24 cellular contexts compared by ENCODE assay signal in genomic region chr11:109667719-109668118, GRCh38.
A peak's percentile ranks its signal among the peaks of the same experiment; 100 is the strongest.
DNase-seq lines count a peak whose midpoint lies in the region; FAIRE-seq and TF ChIP-seq lines count a peak whose summit lies in the region.
"Had no signal": no experiment of that assay in that cellular context is flagged by ENCODE, and none has a peak within 500 bp of the region (broad histone marks: within the 10 kb centered on the region; RNA-seq: fewer than 3 reads in every experiment).

No MANE protein-coding gene starts in this region.

- no peaks in the 10 kb centered on the region for H3K4me1 Mint-ChIP-seq in neural crest cell
- H3K4me1 Mint-ChIP-seq: CD14-positive monocyte; CD4-positive, alpha-beta memory T cell; CD4-positive, CD25-positive, alpha-beta regulatory T cell; CD8-positive, alpha-beta memory T cell had no signal

- FAIRE-seq in bronchial epithelial cell (lab: Jason Lieb, UNC): no peak
- FAIRE-seq: A204.1, GM12891 had no signal

- peak overlapping the region; percentile 69 for H3K27ac Mint-ChIP-seq in neural crest cell (ENCODE audit: unreplicated experiment)
- H3K27ac Mint-ChIP-seq: CD14-positive monocyte; CD4-positive, alpha-beta memory T cell; CD4-positive, CD25-positive, alpha-beta regulatory T cell; CD8-positive, alpha-beta memory T cell had no signal

- peaks cover 9% of the 10 kb centered on the region for H3K9me3 Mint-ChIP-seq in neural crest cell

- H3K27me3 ChIP-seq in bronchial epithelial cell (ENCODE audit: control insufficient read depth, insufficient read depth, low read length): no peaks in the 10 kb centered on the region
- H3K27me3 ChIP-seq: BE2C, BLaER1 had no signal

- TF ChIP-seq CTCF in bronchial epithelial cell (IDR thresholded peaks at IDR 0.05; ENCODE audit: insufficient read depth, low read length, severe bottlenecking) (no peak), epithelial cell of esophagus (IDR thresholded peaks at IDR 0.05; ENCODE audit: insufficient read depth, low read depth, low read length, missing control alignments) (no peak), neural crest cell (conservative IDR thresholded peaks at IDR 0.05) (no peak)

- no peaks in the 10 kb centered on the region for H3K36me3 ChIP-seq in bronchial epithelial cell (ENCODE audit: control insufficient read depth, insufficient read depth, low read length)
- H3K36me3 ChIP-seq: BE2C, BLaER1 had no signal

- peaks cover 12% of the 10 kb centered on the region for H3K27me3 Mint-ChIP-seq in neural crest cell (ENCODE audit: low read depth)
- H3K27me3 Mint-ChIP-seq: CD4-positive, alpha-beta memory T cell; CD4-positive, CD25-positive, alpha-beta regulatory T cell had no signal

- no peaks in the 10 kb centered on the region for H3K36me3 Mint-ChIP-seq in neural crest cell (ENCODE audit: low read depth)
- H3K36me3 Mint-ChIP-seq: CD14-positive monocyte; CD4-positive, alpha-beta memory T cell; CD4-positive, CD25-positive, alpha-beta regulatory T cell; CD8-positive, alpha-beta memory T cell had no signal

- no peak overlapping the region for H3K4me3 ChIP-seq in bronchial epithelial cell (ENCODE audit: low read depth, low read length)
- no peak overlapping the region for H3K4me3 ChIP-seq in epithelial cell of esophagus (ENCODE audit: low read length)
- H3K4me3 ChIP-seq: BLaER1 had no signal

- DNase-seq in bronchial epithelial cell (ENCODE audit: low read depth) (peak; percentile 39), epithelial cell of esophagus (ENCODE audit: low read depth) (peak; percentile 58), neural crest cell (ENCODE audit: low read depth, low spot score) (no peak), NCI-H1694 treated with DMSO at 0.1 percent for 48 hours (lab: John Stamatoyannopoulos, UW) (no peak), NCI-H2227 (lab: John Stamatoyannopoulos, UW; ENCODE audit: unreplicated experiment) (no peak)
- DNase-seq: 8988T; ACHN; BE2C; C1 segment of cervical spinal cord; CD4-positive, alpha-beta memory T cell; CD4-positive, CD25-positive, alpha-beta regulatory T cell; CD8-positive, alpha-beta memory T cell; COR-L47; DMS 273 treated with DMSO at 0.1 percent for 48 hours; DMS153; DMS53; DMS79; DND-41; EL; GDM1 had no signal

- H3K4me3 Mint-ChIP-seq in neural crest cell: no peak overlapping the region
- H3K4me3 Mint-ChIP-seq: CD14-positive monocyte; CD4-positive, alpha-beta memory T cell; CD4-positive, CD25-positive, alpha-beta regulatory T cell; CD8-positive, alpha-beta memory T cell had no signal

Comparison
In these comparisons a context has a peak if more than half of its experiments do, and no peak if none do; other contexts are left out.
1. DNase-seq: peak in bronchial epithelial cell (single experiment) and epithelial cell of esophagus (single experiment); none in neural crest cell (single experiment), NCI-H1694 treated with DMSO at 0.1 percent for 48 hours (single experiment) and NCI-H2227 (single experiment).